In the genomic region with DNA sequence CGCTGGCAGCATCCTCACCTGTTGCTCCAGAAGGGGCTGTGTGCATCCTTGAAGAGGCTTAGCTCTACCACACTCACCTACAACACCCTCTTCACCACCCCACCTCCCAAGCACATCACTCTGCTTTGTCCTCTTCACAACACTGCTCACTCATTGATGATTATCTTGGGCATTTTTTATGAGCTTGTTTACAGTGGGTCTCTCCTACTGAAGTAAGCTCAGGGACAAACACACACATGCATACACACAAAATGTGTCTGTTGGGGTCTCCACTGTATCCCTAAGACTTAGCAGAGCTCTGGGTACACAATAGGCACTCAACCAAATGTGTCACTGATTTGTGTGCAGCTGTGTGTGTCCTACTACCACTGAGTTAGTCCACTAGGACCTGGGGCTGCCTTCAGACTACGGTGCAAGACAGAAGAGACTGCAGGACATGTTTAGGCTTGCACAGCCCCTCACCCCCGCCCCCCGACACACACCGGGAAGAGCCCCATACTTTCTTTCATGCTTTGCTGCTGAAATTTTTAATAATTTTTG, we compare ENCODE assay signal across 1 cellular context.
TF ChIP-seq lines count a peak whose summit lies in the region.

No MANE protein-coding gene starts in this region.

TF ChIP-seq in A549, 52 proteins besides CTCF, POLR2A, EP300 and RAD21 (continued from another document):
- no peak for TF ChIP-seq CEBPB (IDR thresholded peaks at IDR 0.05)
